In the genomic region with DNA sequence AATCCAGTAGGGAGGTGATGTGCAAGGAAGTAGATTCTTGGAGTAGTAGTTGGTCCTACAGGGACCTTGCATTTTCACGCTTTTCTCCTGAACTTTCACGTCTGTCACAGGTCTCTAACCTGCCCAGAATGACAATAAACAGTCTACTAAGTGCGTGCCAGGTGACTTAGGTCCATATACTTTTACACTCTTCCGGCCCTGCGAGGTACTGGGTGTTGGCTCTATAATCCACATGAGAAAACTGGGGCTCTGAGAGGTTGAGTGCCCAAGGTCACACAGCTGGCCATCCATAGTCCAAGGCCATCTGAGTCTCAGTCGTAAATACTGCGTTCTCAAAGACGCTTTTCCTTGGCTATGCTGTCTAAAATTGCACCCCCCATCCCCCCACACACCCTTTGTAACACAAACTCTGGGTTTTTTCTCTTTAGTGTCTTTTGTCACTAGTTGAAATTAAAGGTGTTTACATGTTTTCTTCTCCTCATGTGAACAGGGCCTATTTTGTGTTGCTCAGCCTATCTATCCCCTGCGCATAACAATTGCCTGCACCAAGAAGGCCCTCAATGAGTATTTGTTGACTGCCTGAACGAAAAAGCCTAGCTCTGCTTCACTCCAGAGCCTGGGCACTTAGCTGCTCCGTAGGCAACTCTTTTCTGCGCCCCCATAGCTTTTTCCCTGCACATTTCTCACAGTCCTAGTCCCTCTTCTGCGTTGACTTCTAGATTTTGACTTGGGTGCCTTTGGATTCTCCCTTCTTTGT, we compare ENCODE assay signal across 8 cellular contexts. TPM values are rescaled to one million over a fixed set of nuclear protein-coding genes. Genes with fewer than 3 reads are reported as not detected.
DNase-seq lines count a peak whose midpoint lies in the region; ATAC-seq and TF ChIP-seq lines count a peak whose summit lies in the region.

No MANE protein-coding gene starts in this region.

- H3K4me1 ChIP-seq in left ventricle myocardium inferior, result peaks cover 36% of the 10 kb centered on the region

- H3K27ac ChIP-seq in left ventricle myocardium inferior (replicated peaks) (peak overlapping the region; percentile 89), skin epidermis (peak overlapping the region; percentile 8 to 95 (median 83))

- ATAC-seq in HG02885 (IDR thresholded peaks at IDR 0.05; ENCODE audit: poor library complexity, unreplicated experiment), result peak; percentile 10

- H3K36me3 ChIP-seq in left ventricle myocardium inferior, result peaks cover 12% of the 10 kb centered on the region

- peaks cover 2% of the 10 kb centered on the region for H3K27me3 ChIP-seq in left ventricle myocardium inferior (ENCODE audit: low read depth)

- intact Hi-C loops in left ventricle myocardium inferior (cut with micrococcal nuclease), result no loop called here

- TF ChIP-seq CTCF in WI38 (IDR thresholded peaks at IDR 0.05; ENCODE audit: low read depth, low read length), result no peak
- no peak for TF ChIP-seq CTCF in left ventricle myocardium inferior (IDR thresholded peaks at IDR 0.05; ENCODE audit: borderline replicate concordance)

- H3K9me3 ChIP-seq in left ventricle myocardium inferior (replicated peaks), result no peaks in the 10 kb centered on the region

- peak; percentile 9 for DNase-seq in ELR (ENCODE audit: low read depth)
- DNase-seq in left ventricle myocardium inferior, result no peak
- no peak for DNase-seq in NCI-H2227 (lab: John Stamatoyannopoulos, UW; ENCODE audit: unreplicated experiment)
- DNase-seq in A172 (ENCODE audit: low spot score), result no peak
- DNase-seq in activated CD4-positive, alpha-beta T cell treated with anti-CD3 and anti-CD28 coated beads, Interleukin-2, amount 50 U/mL, for 4 hours, result no peak

- peak overlapping the region; percentile 93 for H3K4me3 ChIP-seq in WI38 (ENCODE audit: low read depth, low read length)
- peak overlapping the region; percentile 93 for H3K4me3 ChIP-seq in left ventricle myocardium inferior
- H3K4me3 ChIP-seq in skin epidermis, result peak overlapping the region; percentile 75 to 96 (median 88)

RNA-seq across cellular contexts. Expression of a gene that starts 0.9 kb away (rescaled TPM):
- total RNA-seq in left ventricle myocardium inferior, result 37.2 TPM
- total RNA-seq in A172 (2014; rRNA removed; shearing (Covaris generic)), result 202 and 239 TPM in 2 replicates

RNA-seq across cellular contexts. Expression of a gene that starts 35.3 kb away (rescaled TPM):
- total RNA-seq in left ventricle myocardium inferior, result not detected
- not detected in 2 replicates for total RNA-seq in A172 (2014; rRNA removed; shearing (Covaris generic))
